8 cellular contexts compared by ENCODE assay signal in the genomic region with DNA sequence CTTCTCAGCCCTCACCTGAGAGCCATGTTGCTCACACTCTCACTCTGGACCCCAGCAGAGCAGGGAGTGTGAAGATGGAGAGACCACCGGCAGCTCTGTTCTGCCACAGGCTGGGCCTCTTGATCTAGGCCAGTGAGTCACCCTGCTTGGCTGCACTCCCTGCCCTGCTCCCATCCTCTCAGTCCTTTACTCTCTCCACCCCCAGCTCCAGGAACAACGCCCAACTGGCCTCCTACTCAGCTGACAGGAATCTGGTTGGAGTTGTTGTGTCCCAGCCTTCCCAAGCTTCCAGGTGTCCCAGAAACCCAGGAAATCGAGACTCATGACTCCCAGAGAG. TPM values are rescaled to one million over a fixed set of nuclear protein-coding genes. Genes with fewer than 3 reads are reported as not detected.
DNase-seq lines count a peak whose midpoint lies in the region; ATAC-seq and TF ChIP-seq lines count a peak whose summit lies in the region.

A gene with protein sequence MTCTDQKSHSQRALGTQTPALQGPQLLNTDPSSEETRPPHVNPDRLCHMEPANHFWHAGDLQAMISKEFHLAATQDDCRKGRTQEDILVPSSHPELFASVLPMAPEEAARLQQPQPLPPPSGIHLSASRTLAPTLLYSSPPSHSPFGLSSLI (plus strand): TSS at position 261 of the 337 bp plus-strand sequence. CDS start 14,833 bp downstream, outside the sequence.

- no peak for TF ChIP-seq POLR2A in gastrocnemius medialis (IDR thresholded peaks at IDR 0.05)

- ATAC-seq in gastrocnemius medialis, result peak; percentile 85 to 94
- no peak for ATAC-seq in HG02852 (IDR thresholded peaks at IDR 0.05; ENCODE audit: unreplicated experiment)

- DNase-seq in ELR (ENCODE audit: low read depth) (peak; percentile 96), amniotic epithelial cell (ENCODE audit: low read depth) (peak; percentile 95), hepatic stellate cell (ENCODE audit: low spot score) (peak; percentile 95), gastrocnemius medialis (peak; percentile 80 to 83), GM10266 (ENCODE audit: extremely low spot score) (no peak), NOMO-1 treated with DMSO at 0.1 percent for 48 hours (lab: John Stamatoyannopoulos, UW; ENCODE audit: unreplicated experiment) (no peak)
- no peak for DNase-seq in NK-92 treated with Interleukin-12 subunit alpha and Interleukin-12 subunit beta, amount 100 ng/mL, for 24 hours (lab: John Stamatoyannopoulos, UW)

- no peak within 1 kb of the TSS for H3K4me3 ChIP-seq in gastrocnemius medialis

- peaks cover 0 to 11% of the 10 kb centered on the region in 2 donors for H3K4me1 ChIP-seq in gastrocnemius medialis

- no peaks in the 10 kb centered on the region for H3K36me3 ChIP-seq in gastrocnemius medialis

- H3K27me3 ChIP-seq in gastrocnemius medialis, result peaks cover 0 to 8% (median 0%) of the 10 kb centered on the region in 3 donors

- peak within 1 kb of the TSS in 3 of 4 donors; percentile 31 to 72 (median 45) for H3K27ac ChIP-seq in gastrocnemius medialis

- TF ChIP-seq CTCF in gastrocnemius medialis (IDR thresholded peaks at IDR 0.05 in 4 of 5, conservative IDR thresholded peaks at IDR 0.05 in 1 of 5) (no peak), GM10266 (IDR thresholded peaks at IDR 0.05; ENCODE audit: control insufficient read depth, insufficient read depth, low read depth, missing control alignments) (no peak)

- in situ Hi-C loops in gastrocnemius medialis (cut with MboI; ENCODE audit: low sequenced_read_pairs in 4 of 4), result no loop called here

- no peaks in the 10 kb centered on the region for H3K9me3 ChIP-seq in gastrocnemius medialis

- intact Hi-C loops in gastrocnemius medialis (cut with DNase I; ENCODE audit: low total_unique reads), result no loop called here

RNA-seq across cellular contexts. Expression of the gene that starts here (rescaled TPM):
- not detected for total RNA-seq in gastrocnemius medialis

Comparison
In these comparisons a context has a peak if more than half of its experiments do, and no peak if none do; other contexts are left out.
1. Peak in DNase-seq, ATAC-seq and H3K27ac ChIP-seq in gastrocnemius medialis; RNA of the gene not detected or under 1 TPM.
2. DNase-seq: peak in ELR (single experiment), amniotic epithelial cell (single experiment) and hepatic stellate cell (single experiment); none in GM10266 (single experiment), NOMO-1 treated with DMSO at 0.1 percent for 48 hours (single experiment) and NK-92 treated with Interleukin-12 subunit alpha and Interleukin-12 subunit beta, amount 100 ng/mL, for 24 hours (single experiment).